ENCODE assay signal across 1 cellular context in the genomic region with DNA sequence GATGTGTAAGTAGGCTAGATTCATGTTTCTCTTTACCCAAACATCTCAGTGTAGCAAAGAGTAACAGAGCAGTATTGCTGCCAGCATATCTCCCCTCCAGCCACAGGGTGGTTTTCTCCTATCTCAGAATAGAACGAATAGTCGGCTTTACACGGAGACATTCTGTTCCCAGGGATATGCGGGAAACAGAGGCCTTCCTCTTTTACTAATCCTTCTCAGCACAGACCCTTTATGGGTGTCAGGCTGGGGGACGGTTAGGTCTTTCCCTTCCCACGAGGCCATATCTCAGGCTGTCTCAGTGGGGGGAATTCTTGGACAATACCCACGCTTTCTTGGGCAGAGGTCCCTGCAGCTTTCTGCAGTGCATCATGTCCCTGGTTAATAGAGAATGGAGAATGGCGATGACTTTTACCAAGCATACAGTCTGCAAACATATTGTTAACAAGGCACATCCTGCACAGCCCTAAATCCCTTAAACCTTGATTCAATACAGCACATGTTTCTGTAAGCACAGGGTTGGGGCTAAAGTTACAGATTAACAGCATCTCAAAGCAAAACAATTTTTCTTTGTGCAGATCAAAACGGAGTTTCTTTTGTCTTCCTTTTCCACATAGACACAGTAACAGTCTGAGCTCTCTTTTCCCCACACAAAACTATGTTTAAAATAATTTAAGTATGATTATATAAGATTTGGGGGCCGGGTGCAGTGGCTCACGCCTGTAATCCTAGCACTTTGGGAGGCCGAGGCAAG.
TF ChIP-seq lines count a peak whose summit lies in the region.

No MANE protein-coding gene starts in this region.

TF ChIP-seq in HepG2, 621 proteins besides CTCF, POLR2A, EP300 and RAD21 (continued from another document):
- TF ChIP-seq, protein P1, sequence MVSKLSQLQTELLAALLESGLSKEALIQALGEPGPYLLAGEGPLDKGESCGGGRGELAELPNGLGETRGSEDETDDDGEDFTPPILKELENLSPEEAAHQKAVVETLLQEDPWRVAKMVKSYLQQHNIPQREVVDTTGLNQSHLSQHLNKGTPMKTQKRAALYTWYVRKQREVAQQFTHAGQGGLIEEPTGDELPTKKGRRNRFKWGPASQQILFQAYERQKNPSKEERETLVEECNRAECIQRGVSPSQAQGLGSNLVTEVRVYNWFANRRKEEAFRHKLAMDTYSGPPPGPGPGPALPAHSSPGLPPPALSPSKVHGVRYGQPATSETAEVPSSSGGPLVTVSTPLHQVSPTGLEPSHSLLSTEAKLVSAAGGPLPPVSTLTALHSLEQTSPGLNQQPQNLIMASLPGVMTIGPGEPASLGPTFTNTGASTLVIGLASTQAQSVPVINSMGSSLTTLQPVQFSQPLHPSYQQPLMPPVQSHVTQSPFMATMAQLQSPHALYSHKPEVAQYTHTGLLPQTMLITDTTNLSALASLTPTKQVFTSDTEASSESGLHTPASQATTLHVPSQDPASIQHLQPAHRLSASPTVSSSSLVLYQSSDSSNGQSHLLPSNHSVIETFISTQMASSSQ (IDR thresholded peaks at IDR 0.05; ENCODE audit: low read depth): peak; percentile 90
- TF ChIP-seq, protein P1 (CRISPR knock-in tag; IDR thresholded peaks at IDR 0.05; ENCODE audit: borderline replicate concordance): peak; percentile 97
- TF ChIP-seq MIER2 (CRISPR knock-in tag; IDR thresholded peaks at IDR 0.05): 0 out of 2 replicates have a peak, but pooled peaks have one; percentile 42
- peak; percentile 55; the same call in 1 of the 2 replicates for TF ChIP-seq ZNF552 (CRISPR knock-in tag; IDR thresholded peaks at IDR 0.05; ENCODE audit: borderline replicate concordance)
